ENCODE assay signal across 19 cellular contexts in genomic region chr5:178683758-178684157, GRCh38.
"Had no signal": no experiment of that assay in that cellular context is flagged by ENCODE, and none has a peak within 500 bp of the region (broad histone marks: within the 10 kb centered on the region; RNA-seq: fewer than 3 reads in every experiment).

No MANE protein-coding gene starts in this region.

- H3K27ac Mint-ChIP-seq: activated CD4-positive, alpha-beta T cell treated with anti-CD3 and anti-CD28 coated beads for 36 hours; activated CD8-positive, alpha-beta T cell treated with anti-CD3 and anti-CD28 coated beads for 36 hours; activated naive CD4-positive, alpha-beta T cell treated with anti-CD3 and anti-CD28 coated beads, Interleukin-2, amount 50 U/mL, for 24 hours; T-helper 1 cell treated with Interleukin-12 subunit alpha and Interleukin-12 subunit beta and Interleukin-4 antibody, amounts not matched to agents 30 μg/mL and 1 μg/mL, for 36 hours had no signal

- H3K36me3 Mint-ChIP-seq: activated naive CD4-positive, alpha-beta T cell treated with anti-CD3 and anti-CD28 coated beads, Interleukin-2, amount 50 U/mL, for 24 hours had no signal

- H3K27ac ChIP-seq: WERI-Rb-1 had no signal

- H3K36me3 ChIP-seq: WERI-Rb-1 had no signal

- H3K9me3 Mint-ChIP-seq: activated CD8-positive, alpha-beta T cell treated with anti-CD3 and anti-CD28 coated beads for 36 hours; activated naive CD4-positive, alpha-beta T cell treated with anti-CD3 and anti-CD28 coated beads, Interleukin-2, amount 50 U/mL, for 24 hours; central memory CD8-positive, alpha-beta T cell had no signal

- DNase-seq: activated CD4-positive, alpha-beta T cell treated with anti-CD3 and anti-CD28 coated beads for 36 hours; activated CD4-positive, alpha-beta T cell treated with anti-CD3 and anti-CD28 coated beads, Interleukin-2, amount 50 U/mL, for 1 hour; activated CD8-positive, alpha-beta memory T cell treated with anti-CD3 and anti-CD28 coated beads, Interleukin-2, amount 50 U/mL, for 4 hours; activated CD8-positive, alpha-beta T cell treated with anti-CD3 and anti-CD28 coated beads for 36 hours; aorta; Karpas-422; MM.1S; NCI-H1105 treated with DMSO at 0.1 percent for 48 hours; NCI-H1436 treated with DMSO at 0.1 percent for 48 hours; NCI-H187; NCI-H2081; NCI-H446; NCI-H524; PC-3; SHP77 treated with DMSO at 0.1 percent for 48 hours; WERI-Rb-1 had no signal

- H3K4me3 Mint-ChIP-seq: activated CD4-positive, alpha-beta T cell treated with anti-CD3 and anti-CD28 coated beads for 36 hours; activated CD8-positive, alpha-beta T cell treated with anti-CD3 and anti-CD28 coated beads for 36 hours; activated naive CD4-positive, alpha-beta T cell treated with anti-CD3 and anti-CD28 coated beads, Interleukin-2, amount 50 U/mL, for 24 hours; central memory CD8-positive, alpha-beta T cell; T-helper 1 cell treated with Interleukin-12 subunit alpha and Interleukin-12 subunit beta and Interleukin-4 antibody, amounts not matched to agents 30 μg/mL and 1 μg/mL, for 36 hours had no signal

- H3K4me1 Mint-ChIP-seq: activated naive CD4-positive, alpha-beta T cell treated with anti-CD3 and anti-CD28 coated beads, Interleukin-2, amount 50 U/mL, for 24 hours; central memory CD8-positive, alpha-beta T cell had no signal
